ENCODE assay signal across 9 cellular contexts in the genomic region with DNA sequence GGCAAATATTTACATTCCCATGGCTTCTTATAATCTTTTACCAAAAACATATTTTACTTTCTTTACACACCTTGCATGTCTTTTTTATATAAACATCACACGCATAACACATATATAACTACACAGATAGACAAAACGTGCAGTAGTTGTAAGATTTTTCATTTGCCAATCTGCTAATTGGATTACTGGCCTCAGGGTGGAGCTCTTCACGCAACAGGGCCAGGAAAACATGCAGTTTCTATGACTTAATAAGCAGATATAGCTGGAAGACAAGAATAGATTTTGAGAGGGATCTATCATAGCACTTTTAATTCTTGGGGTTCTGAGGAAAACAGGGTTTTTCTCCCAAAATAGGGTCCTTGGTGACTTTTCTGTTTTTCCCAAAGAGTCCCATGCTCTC. TPM values are rescaled to one million over a fixed set of nuclear protein-coding genes. Genes with fewer than 3 reads are reported as not detected.
DNase-seq lines count a peak whose midpoint lies in the region; ATAC-seq and TF ChIP-seq lines count a peak whose summit lies in the region.
"Had no signal": no experiment of that assay in that cellular context is flagged by ENCODE, and none has a peak within 500 bp of the region (broad histone marks: within the 10 kb centered on the region; RNA-seq: fewer than 3 reads in every experiment).

No MANE protein-coding gene starts in this region.

- H3K9me3 Mint-ChIP-seq in activated T-helper 1 cell treated with anti-CD3 and anti-CD28 coated beads, Interleukin-12 subunit alpha, Interleukin-12 subunit beta, Interleukin-2, Interleukin-4 antibody, amounts not matched to agents 30 ng/mL and 10 ng/mL and 1 ng/mL, durations not matched to agents 14 hours and 24 hours and 36 hours, result no peaks in the 10 kb centered on the region

- intact Hi-C loops in activated T-helper 1 cell treated with anti-CD3 and anti-CD28 coated beads, Interleukin-12 subunit alpha, Interleukin-12 subunit beta, Interleukin-2, Interleukin-4 antibody, amounts not matched to agents 30 ng/mL and 10 ng/mL and 1 ng/mL, durations not matched to agents 14 hours and 24 hours and 36 hours (cut with micrococcal nuclease), result loop anchor here (2.0 kb wide), 1 partner anchor 537 kb away; no protein-coding TSS in a partner anchor

- no peaks in the 10 kb centered on the region for H3K27me3 Mint-ChIP-seq in activated T-helper 1 cell treated with anti-CD3 and anti-CD28 coated beads, Interleukin-12 subunit alpha, Interleukin-12 subunit beta, Interleukin-2, Interleukin-4 antibody, amounts not matched to agents 30 ng/mL and 10 ng/mL and 1 ng/mL, durations not matched to agents 14 hours and 24 hours and 36 hours (ENCODE audit: insufficient read depth)

- CTCF ChIA-PET in BJ (lab: Yijun Ruan, JAX), result interaction anchor here (1.0 to 1.6 kb wide), 3 partner anchors 17 to 23 kb away, joined by 3 to 4 read pairs (median 3); no protein-coding TSS in a partner anchor

- no peaks in the 10 kb centered on the region for H3K36me3 ChIP-seq in BJ (ENCODE audit: control insufficient read depth, insufficient read depth, low read length)
- no peaks in the 10 kb centered on the region for H3K36me3 ChIP-seq in HAP-1 (replicated peaks)

- in situ Hi-C loops in HAP-1 (cut with MboI; ENCODE audit: low sequenced_read_pairs) (no loop called here), SK-MEL-5 (cut with HindIII; ENCODE audit: low pct_unique_long_range_greater_than_20kb, low sequenced_read_pairs) (no loop called here)

- no peak overlapping the region for H3K27ac ChIP-seq in foreskin keratinocyte

- POLR2A ChIA-PET in BJ (lab: Charles Lee), result no interaction called here

- no peaks in the 10 kb centered on the region for H3K9me3 ChIP-seq in HAP-1

- H3K27me3 ChIP-seq in BJ (ENCODE audit: control insufficient read depth, insufficient read depth, low read length) (no peaks in the 10 kb centered on the region), HAP-1 (ENCODE audit: low read depth) (no peaks in the 10 kb centered on the region), foreskin keratinocyte (no peaks in the 10 kb centered on the region)

- no peak for ATAC-seq in foreskin keratinocyte
- no peak for ATAC-seq in GM21390 (IDR thresholded peaks at IDR 0.05; ENCODE audit: unreplicated experiment)

- H3K4me1 Mint-ChIP-seq in activated T-helper 1 cell treated with anti-CD3 and anti-CD28 coated beads, Interleukin-12 subunit alpha, Interleukin-12 subunit beta, Interleukin-2, Interleukin-4 antibody, amounts not matched to agents 30 ng/mL and 10 ng/mL and 1 ng/mL, durations not matched to agents 14 hours and 24 hours and 36 hours (ENCODE audit: low read depth), result peaks cover 14% of the 10 kb centered on the region

- DNase-seq in BJ (ENCODE audit: low read depth) (no peak), HAP-1 (ENCODE audit: low spot score in 2 of 2) (peak; percentile 23 to 29), SK-MEL-5 (ENCODE audit: low read depth, low spot score) (peak; percentile 52), foreskin keratinocyte (peak in 1 of 2 donors; percentile 9), AG08396 (ENCODE audit: low spot score) (no peak)
- DNase-seq in activated T-cell treated with anti-CD3 and anti-CD28 coated beads, Interleukin-2, amount 50 U/mL, for 48 hours, result no peak
- DNase-seq in activated T-helper 1 cell treated with anti-CD3 and anti-CD28 coated beads, Interleukin-12 subunit alpha, Interleukin-12 subunit beta, Interleukin-2, Interleukin-4 antibody, amounts not matched to agents 30 ng/mL and 10 ng/mL and 1 ng/mL, durations not matched to agents 14 hours and 24 hours and 36 hours (ENCODE audit: low spot score), result no peak
- DNase-seq: mesenchymal stem cell had no signal

- H3K4me3 Mint-ChIP-seq in activated T-helper 1 cell treated with anti-CD3 and anti-CD28 coated beads, Interleukin-12 subunit alpha, Interleukin-12 subunit beta, Interleukin-2, Interleukin-4 antibody, amounts not matched to agents 30 ng/mL and 10 ng/mL and 1 ng/mL, durations not matched to agents 14 hours and 24 hours and 36 hours, result no peak overlapping the region

- no peak overlapping the region for H3K4me3 ChIP-seq in BJ (ENCODE audit: low read depth, low read length)
- H3K4me3 ChIP-seq in HAP-1, result no peak overlapping the region

- no peaks in the 10 kb centered on the region for H3K36me3 Mint-ChIP-seq in activated T-helper 1 cell treated with anti-CD3 and anti-CD28 coated beads, Interleukin-12 subunit alpha, Interleukin-12 subunit beta, Interleukin-2, Interleukin-4 antibody, amounts not matched to agents 30 ng/mL and 10 ng/mL and 1 ng/mL, durations not matched to agents 14 hours and 24 hours and 36 hours (ENCODE audit: low read depth)

- no peak overlapping the region for H3K27ac Mint-ChIP-seq in activated T-helper 1 cell treated with anti-CD3 and anti-CD28 coated beads, Interleukin-12 subunit alpha, Interleukin-12 subunit beta, Interleukin-2, Interleukin-4 antibody, amounts not matched to agents 30 ng/mL and 10 ng/mL and 1 ng/mL, durations not matched to agents 14 hours and 24 hours and 36 hours

- peaks cover 41% of the 10 kb centered on the region for H3K4me1 ChIP-seq in HAP-1
- H3K4me1 ChIP-seq in foreskin keratinocyte, result no peaks in the 10 kb centered on the region

- peak; percentile 37 for TF ChIP-seq CTCF in BJ (IDR thresholded peaks at IDR 0.05; ENCODE audit: insufficient read depth, low read depth, low read length)
- TF ChIP-seq CTCF in foreskin keratinocyte (conservative IDR thresholded peaks at IDR 0.05), result peak; percentile 61

RNA-seq across cellular contexts. Expression of a gene that starts 12.7 kb away (rescaled TPM):
- 5.2 and 9.3 TPM in 2 replicates for polyA plus RNA-seq in BJ (2011; rRNA removed)
- polyA minus RNA-seq in BJ (2011; rRNA and poly(A)+ RNA removed), result 2.1 and 3.6 TPM in 2 replicates
- total RNA-seq in SK-MEL-5 (2014; rRNA removed; shearing (Covaris generic)), result 8.4 and 8.8 TPM in 2 replicates
- 8.5 and 9.8 TPM in 2 replicates for polyA plus RNA-seq in SK-MEL-5 (2015; cell fraction: cytosol; rRNA removed)
- polyA plus RNA-seq in SK-MEL-5 (2015; cell fraction: nucleus; rRNA removed), result 12.5 and 13.5 TPM in 2 replicates
- 3.4 and 4.8 TPM in 2 replicates for total RNA-seq in foreskin keratinocyte
- 1.5 and 2.3 TPM in 2 replicates for polyA plus RNA-seq in foreskin keratinocyte
- total RNA-seq in activated T-helper 1 cell treated with anti-CD3 and anti-CD28 coated beads, Interleukin-12 subunit alpha, Interleukin-12 subunit beta, Interleukin-2, Interleukin-4 antibody, amounts not matched to agents 30 ng/mL and 10 ng/mL and 1 ng/mL, durations not matched to agents 14 hours and 24 hours and 36 hours, result 25.8 and 26.5 TPM in 2 replicates

RNA-seq across cellular contexts. Expression of a gene that starts 12.9 kb away (rescaled TPM):
- polyA plus RNA-seq in BJ (2011; rRNA removed) (4.9 and 6.6 TPM in 2 replicates), foreskin keratinocyte (2.5 and 2.9 TPM in 2 replicates)
- 3.5 and 4.8 TPM in 2 replicates for polyA minus RNA-seq in BJ (2011; rRNA and poly(A)+ RNA removed)
- 3.4 TPM in 2 replicates for total RNA-seq in SK-MEL-5 (2014; rRNA removed; shearing (Covaris generic))
- polyA plus RNA-seq in SK-MEL-5 (2015; cell fraction: cytosol; rRNA removed), result 5.4 and 5.7 TPM in 2 replicates
- polyA plus RNA-seq in SK-MEL-5 (2015; cell fraction: nucleus; rRNA removed), result 16.3 and 19.3 TPM in 2 replicates
- 5.9 and 6.3 TPM in 2 replicates for total RNA-seq in foreskin keratinocyte
- 17.4 and 21.9 TPM in 2 replicates for total RNA-seq in activated T-helper 1 cell treated with anti-CD3 and anti-CD28 coated beads, Interleukin-12 subunit alpha, Interleukin-12 subunit beta, Interleukin-2, Interleukin-4 antibody, amounts not matched to agents 30 ng/mL and 10 ng/mL and 1 ng/mL, durations not matched to agents 14 hours and 24 hours and 36 hours

RNA-seq across cellular contexts. Expression of a gene that starts 41.3 kb away (rescaled TPM):
- polyA plus RNA-seq in BJ (2011; rRNA removed) (3.0 and 5.5 TPM in 2 replicates), foreskin keratinocyte (4.0 and 4.3 TPM in 2 replicates)
- polyA minus RNA-seq in BJ (2011; rRNA and poly(A)+ RNA removed), result 0.62 and 1.0 TPM in 2 replicates
- total RNA-seq in SK-MEL-5 (2014; rRNA removed; shearing (Covaris generic)), result 5.0 and 9.8 TPM in 2 replicates
- 3.3 and 4.7 TPM in 2 replicates for polyA plus RNA-seq in SK-MEL-5 (2015; cell fraction: cytosol; rRNA removed)
- polyA plus RNA-seq in SK-MEL-5 (2015; cell fraction: nucleus; rRNA removed), result 10.3 and 19.0 TPM in 2 replicates
- total RNA-seq in foreskin keratinocyte, result 3.8 and 4.5 TPM in 2 replicates
- total RNA-seq in activated T-helper 1 cell treated with anti-CD3 and anti-CD28 coated beads, Interleukin-12 subunit alpha, Interleukin-12 subunit beta, Interleukin-2, Interleukin-4 antibody, amounts not matched to agents 30 ng/mL and 10 ng/mL and 1 ng/mL, durations not matched to agents 14 hours and 24 hours and 36 hours, result 4.5 and 4.8 TPM in 2 replicates

Comparison
In these comparisons a context has a peak if more than half of its experiments do, and no peak if none do; other contexts are left out.
1. DNase-seq: peak in HAP-1 (2 of 2) and SK-MEL-5 (single experiment); none in BJ (single experiment), AG08396 (single experiment), activated T-cell treated with anti-CD3 and anti-CD28 coated beads, Interleukin-2, amount 50 U/mL, for 48 hours (0 of 2) and activated T-helper 1 cell treated with anti-CD3 and anti-CD28 coated beads, Interleukin-12 subunit alpha, Interleukin-12 subunit beta, Interleukin-2, Interleukin-4 antibody, amounts not matched to agents 30 ng/mL and 10 ng/mL and 1 ng/mL, durations not matched to agents 14 hours and 24 hours and 36 hours (single experiment).